Comparison of ENCODE assay signal across 13 cellular contexts in the genomic region with DNA sequence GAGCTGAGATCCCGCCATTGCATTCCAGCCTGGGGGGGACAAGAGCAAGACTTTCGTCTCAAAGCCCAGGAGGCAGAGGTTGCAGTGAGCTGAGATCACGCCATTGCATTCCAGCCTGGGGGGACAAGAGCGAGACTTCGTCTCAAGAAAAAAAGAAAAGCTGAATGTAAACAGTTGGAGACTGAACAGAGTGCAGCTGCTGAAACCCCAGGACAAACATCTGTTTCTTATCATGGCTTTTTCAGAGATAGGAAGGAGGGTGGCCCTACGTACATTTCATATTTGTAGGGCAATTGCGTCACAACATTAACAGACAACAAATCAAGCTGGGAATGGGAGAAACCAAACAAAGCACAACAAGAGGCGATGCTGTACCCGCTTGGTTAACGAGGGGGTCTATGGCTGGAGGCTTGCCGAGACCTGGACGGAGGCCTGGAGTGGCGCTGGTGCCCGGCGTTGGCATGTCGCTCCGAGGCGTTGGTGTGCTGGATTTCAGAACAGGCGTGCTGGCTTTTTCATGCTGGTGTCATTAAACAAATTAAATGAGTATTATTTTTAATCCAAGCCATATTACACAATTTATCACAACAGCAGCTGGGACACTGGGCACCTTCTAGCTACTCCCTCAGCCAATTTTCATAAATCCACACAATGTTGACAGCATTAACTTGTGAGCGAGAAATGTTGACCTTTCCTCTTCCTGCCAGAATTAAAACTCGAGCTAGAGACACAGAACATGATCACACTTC.
DNase-seq lines count a peak whose midpoint lies in the region; ATAC-seq and TF ChIP-seq lines count a peak whose summit lies in the region.
"Had no signal": no experiment of that assay in that cellular context is flagged by ENCODE, and none has a peak within 500 bp of the region (broad histone marks: within the 10 kb centered on the region; RNA-seq: fewer than 3 reads in every experiment).

No MANE protein-coding gene starts in this region.

- CTCF ChIA-PET in WTC11 (lab: Charles Lee), result no interaction called here

- H3K36me3 Mint-ChIP-seq in WTC11, result peaks cover 78% of the 10 kb centered on the region
- H3K36me3 Mint-ChIP-seq in neural crest cell (ENCODE audit: low read depth), result peaks cover 29% of the 10 kb centered on the region
- H3K36me3 Mint-ChIP-seq in immature natural killer cell, result peaks cover 21 to 54% (median 26%) of the 10 kb centered on the region in 3 donors

- H3K4me3 Mint-ChIP-seq in WTC11 (no peak overlapping the region), neural crest cell (no peak overlapping the region), immature natural killer cell (no peak overlapping the region)

- DNase-seq in AG08395 (ENCODE audit: low spot score) (peak; percentile 61), WTC11 (ENCODE audit: low spot score) (no peak), fibroblast of villous mesenchyme (ENCODE audit: low read depth) (peak; percentile 100), neural crest cell (ENCODE audit: low read depth, low spot score) (no peak), immature natural killer cell (no peak), medulla oblongata (ENCODE audit: extremely low spot score) (no peak)
- no peak for DNase-seq in activated CD8-positive, alpha-beta memory T cell treated with anti-CD3 and anti-CD28 coated beads, Interleukin-2, amount 50 U/mL, for 48 hours
- DNase-seq: activated effector memory CD4-positive, alpha-beta T cell treated with anti-CD3 and anti-CD28 coated beads, Interleukin-2, amount 50 U/mL, for 16 hours; AML-193; foreskin keratinocyte; NCI-H345 had no signal

- H3K9me3 Mint-ChIP-seq in WTC11 (no peaks in the 10 kb centered on the region), neural crest cell (no peaks in the 10 kb centered on the region), immature natural killer cell (no peaks in the 10 kb centered on the region)

- H3K27ac Mint-ChIP-seq in WTC11 (peak overlapping the region; percentile 60; the same call in 1 of the 2 replicates), neural crest cell (ENCODE audit: unreplicated experiment) (peak overlapping the region; percentile 85), immature natural killer cell (no peak overlapping the region)

- H3K4me3 ChIP-seq in fibroblast of villous mesenchyme (ENCODE audit: low read depth, low read length), result peak overlapping the region; percentile 34

- ATAC-seq in WTC11, result no peak
- ATAC-seq in GM21737 (IDR thresholded peaks at IDR 0.05; ENCODE audit: unreplicated experiment), result no peak
- ATAC-seq: foreskin keratinocyte, HCT116 had no signal

- TF ChIP-seq CTCF in WTC11 (IDR thresholded peaks at IDR 0.05) (no peak), fibroblast of villous mesenchyme (IDR thresholded peaks at IDR 0.05; ENCODE audit: insufficient read depth, low read depth, low read length) (no peak), neural crest cell (conservative IDR thresholded peaks at IDR 0.05) (no peak)

- POLR2A ChIA-PET in WTC11 (lab: Charles Lee), result no interaction called here

- H3K4me1 Mint-ChIP-seq in WTC11 (no peaks in the 10 kb centered on the region), neural crest cell (peaks cover 32% of the 10 kb centered on the region), immature natural killer cell (peaks cover 29 to 32% of the 10 kb centered on the region in 2 donors)

- H3K27me3 Mint-ChIP-seq in WTC11 (ENCODE audit: low read depth), result no peaks in the 10 kb centered on the region
- no peaks in the 10 kb centered on the region for H3K27me3 Mint-ChIP-seq in neural crest cell (ENCODE audit: low read depth)
- H3K27me3 Mint-ChIP-seq in immature natural killer cell (ENCODE audit: low read depth in 3 of 3), result peaks cover 0 to 2% (median 0%) of the 10 kb centered on the region in 3 donors

TF ChIP-seq in WTC11, 78 proteins besides CTCF, POLR2A, EP300 and RAD21 (continues in another document):
- no peak for TF ChIP-seq JUN (CRISPR knock-in tag; IDR thresholded peaks at IDR 0.05)
- TF ChIP-seq, protein P1, sequence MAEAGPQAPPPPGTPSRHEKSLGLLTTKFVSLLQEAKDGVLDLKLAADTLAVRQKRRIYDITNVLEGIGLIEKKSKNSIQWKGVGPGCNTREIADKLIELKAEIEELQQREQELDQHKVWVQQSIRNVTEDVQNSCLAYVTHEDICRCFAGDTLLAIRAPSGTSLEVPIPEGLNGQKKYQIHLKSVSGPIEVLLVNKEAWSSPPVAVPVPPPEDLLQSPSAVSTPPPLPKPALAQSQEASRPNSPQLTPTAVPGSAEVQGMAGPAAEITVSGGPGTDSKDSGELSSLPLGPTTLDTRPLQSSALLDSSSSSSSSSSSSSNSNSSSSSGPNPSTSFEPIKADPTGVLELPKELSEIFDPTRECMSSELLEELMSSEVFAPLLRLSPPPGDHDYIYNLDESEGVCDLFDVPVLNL (CRISPR knock-in tag; IDR thresholded peaks at IDR 0.05; ENCODE audit: borderline replicate concordance, low read depth), result no peak
- TF ChIP-seq, protein P2, sequence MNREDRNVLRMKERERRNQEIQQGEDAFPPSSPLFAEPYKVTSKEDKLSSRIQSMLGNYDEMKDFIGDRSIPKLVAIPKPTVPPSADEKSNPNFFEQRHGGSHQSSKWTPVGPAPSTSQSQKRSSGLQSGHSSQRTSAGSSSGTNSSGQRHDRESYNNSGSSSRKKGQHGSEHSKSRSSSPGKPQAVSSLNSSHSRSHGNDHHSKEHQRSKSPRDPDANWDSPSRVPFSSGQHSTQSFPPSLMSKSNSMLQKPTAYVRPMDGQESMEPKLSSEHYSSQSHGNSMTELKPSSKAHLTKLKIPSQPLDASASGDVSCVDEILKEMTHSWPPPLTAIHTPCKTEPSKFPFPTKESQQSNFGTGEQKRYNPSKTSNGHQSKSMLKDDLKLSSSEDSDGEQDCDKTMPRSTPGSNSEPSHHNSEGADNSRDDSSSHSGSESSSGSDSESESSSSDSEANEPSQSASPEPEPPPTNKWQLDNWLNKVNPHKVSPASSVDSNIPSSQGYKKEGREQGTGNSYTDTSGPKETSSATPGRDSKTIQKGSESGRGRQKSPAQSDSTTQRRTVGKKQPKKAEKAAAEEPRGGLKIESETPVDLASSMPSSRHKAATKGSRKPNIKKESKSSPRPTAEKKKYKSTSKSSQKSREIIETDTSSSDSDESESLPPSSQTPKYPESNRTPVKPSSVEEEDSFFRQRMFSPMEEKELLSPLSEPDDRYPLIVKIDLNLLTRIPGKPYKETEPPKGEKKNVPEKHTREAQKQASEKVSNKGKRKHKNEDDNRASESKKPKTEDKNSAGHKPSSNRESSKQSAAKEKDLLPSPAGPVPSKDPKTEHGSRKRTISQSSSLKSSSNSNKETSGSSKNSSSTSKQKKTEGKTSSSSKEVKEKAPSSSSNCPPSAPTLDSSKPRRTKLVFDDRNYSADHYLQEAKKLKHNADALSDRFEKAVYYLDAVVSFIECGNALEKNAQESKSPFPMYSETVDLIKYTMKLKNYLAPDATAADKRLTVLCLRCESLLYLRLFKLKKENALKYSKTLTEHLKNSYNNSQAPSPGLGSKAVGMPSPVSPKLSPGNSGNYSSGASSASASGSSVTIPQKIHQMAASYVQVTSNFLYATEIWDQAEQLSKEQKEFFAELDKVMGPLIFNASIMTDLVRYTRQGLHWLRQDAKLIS (CRISPR knock-in tag; IDR thresholded peaks at IDR 0.05; ENCODE audit: borderline replicate concordance), result no peak
- TF ChIP-seq ZNF219 (CRISPR knock-in tag; IDR thresholded peaks at IDR 0.05; ENCODE audit: borderline replicate concordance), result no peak
- no peak for TF ChIP-seq FOXJ3 (CRISPR knock-in tag; IDR thresholded peaks at IDR 0.05; ENCODE audit: borderline replicate concordance)
- TF ChIP-seq EMX1 (CRISPR knock-in tag; IDR thresholded peaks at IDR 0.05), result no peak
- no peak for TF ChIP-seq ZNF416 (CRISPR knock-in tag; IDR thresholded peaks at IDR 0.05)
- TF ChIP-seq ESRRA (CRISPR knock-in tag; IDR thresholded peaks at IDR 0.05; ENCODE audit: borderline replicate concordance), result no peak
- TF ChIP-seq GABPB1 (CRISPR knock-in tag; IDR thresholded peaks at IDR 0.05), result no peak
- no peak for TF ChIP-seq MYBL2 (CRISPR knock-in tag; IDR thresholded peaks at IDR 0.05)
- TF ChIP-seq, protein P3, sequence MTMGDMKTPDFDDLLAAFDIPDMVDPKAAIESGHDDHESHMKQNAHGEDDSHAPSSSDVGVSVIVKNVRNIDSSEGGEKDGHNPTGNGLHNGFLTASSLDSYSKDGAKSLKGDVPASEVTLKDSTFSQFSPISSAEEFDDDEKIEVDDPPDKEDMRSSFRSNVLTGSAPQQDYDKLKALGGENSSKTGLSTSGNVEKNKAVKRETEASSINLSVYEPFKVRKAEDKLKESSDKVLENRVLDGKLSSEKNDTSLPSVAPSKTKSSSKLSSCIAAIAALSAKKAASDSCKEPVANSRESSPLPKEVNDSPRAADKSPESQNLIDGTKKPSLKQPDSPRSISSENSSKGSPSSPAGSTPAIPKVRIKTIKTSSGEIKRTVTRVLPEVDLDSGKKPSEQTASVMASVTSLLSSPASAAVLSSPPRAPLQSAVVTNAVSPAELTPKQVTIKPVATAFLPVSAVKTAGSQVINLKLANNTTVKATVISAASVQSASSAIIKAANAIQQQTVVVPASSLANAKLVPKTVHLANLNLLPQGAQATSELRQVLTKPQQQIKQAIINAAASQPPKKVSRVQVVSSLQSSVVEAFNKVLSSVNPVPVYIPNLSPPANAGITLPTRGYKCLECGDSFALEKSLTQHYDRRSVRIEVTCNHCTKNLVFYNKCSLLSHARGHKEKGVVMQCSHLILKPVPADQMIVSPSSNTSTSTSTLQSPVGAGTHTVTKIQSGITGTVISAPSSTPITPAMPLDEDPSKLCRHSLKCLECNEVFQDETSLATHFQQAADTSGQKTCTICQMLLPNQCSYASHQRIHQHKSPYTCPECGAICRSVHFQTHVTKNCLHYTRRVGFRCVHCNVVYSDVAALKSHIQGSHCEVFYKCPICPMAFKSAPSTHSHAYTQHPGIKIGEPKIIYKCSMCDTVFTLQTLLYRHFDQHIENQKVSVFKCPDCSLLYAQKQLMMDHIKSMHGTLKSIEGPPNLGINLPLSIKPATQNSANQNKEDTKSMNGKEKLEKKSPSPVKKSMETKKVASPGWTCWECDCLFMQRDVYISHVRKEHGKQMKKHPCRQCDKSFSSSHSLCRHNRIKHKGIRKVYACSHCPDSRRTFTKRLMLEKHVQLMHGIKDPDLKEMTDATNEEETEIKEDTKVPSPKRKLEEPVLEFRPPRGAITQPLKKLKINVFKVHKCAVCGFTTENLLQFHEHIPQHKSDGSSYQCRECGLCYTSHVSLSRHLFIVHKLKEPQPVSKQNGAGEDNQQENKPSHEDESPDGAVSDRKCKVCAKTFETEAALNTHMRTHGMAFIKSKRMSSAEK (CRISPR knock-in tag; IDR thresholded peaks at IDR 0.05; ENCODE audit: borderline replicate concordance), result no peak
- TF ChIP-seq RELA (CRISPR knock-in tag; IDR thresholded peaks at IDR 0.05; ENCODE audit: borderline replicate concordance), result no peak
- TF ChIP-seq MXD4 (CRISPR knock-in tag; IDR thresholded peaks at IDR 0.05; ENCODE audit: borderline replicate concordance), result no peak

Comparison
In these comparisons a context has a peak if more than half of its experiments do, and no peak if none do; other contexts are left out.
1. DNase-seq: peak in AG08395 (single experiment) and fibroblast of villous mesenchyme (single experiment); none in WTC11 (single experiment), neural crest cell (single experiment), immature natural killer cell (0 of 3), medulla oblongata (single experiment) and activated CD8-positive, alpha-beta memory T cell treated with anti-CD3 and anti-CD28 coated beads, Interleukin-2, amount 50 U/mL, for 48 hours (single experiment).
2. H3K27ac Mint-ChIP-seq: peak in WTC11 (single experiment) and neural crest cell (single experiment); none in immature natural killer cell (0 of 6).